ENCODE assay signal across 23 cellular contexts in the genomic region with DNA sequence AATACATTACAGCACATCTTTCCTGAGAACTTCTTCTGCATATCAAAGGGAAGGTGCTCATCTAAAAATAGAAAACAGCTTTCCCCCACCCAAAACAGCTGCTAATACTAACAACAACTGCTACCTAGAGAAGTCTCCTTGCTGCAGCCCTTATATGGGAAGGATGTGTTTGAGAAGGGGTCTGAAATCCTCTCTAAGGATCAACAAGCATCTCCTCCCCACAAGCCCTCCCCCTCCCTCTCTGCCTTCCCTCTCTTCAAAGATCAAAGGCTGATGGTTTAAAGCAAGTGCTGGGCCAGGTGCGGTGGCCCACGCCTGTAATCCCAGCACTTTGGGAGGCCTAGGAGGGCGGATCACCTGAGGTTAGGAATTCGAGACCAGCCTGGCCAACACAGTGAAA. TPM values are rescaled to one million over a fixed set of nuclear protein-coding genes. Genes with fewer than 3 reads are reported as not detected.
"Had no signal": no experiment of that assay in that cellular context is flagged by ENCODE, and none has a peak within 500 bp of the region (broad histone marks: within the 10 kb centered on the region; RNA-seq: fewer than 3 reads in every experiment).

No MANE protein-coding gene starts in this region.

- H3K27me3 ChIP-seq: heart right ventricle, left lung had no signal

- H3K4me3 ChIP-seq: heart right ventricle, left lung, lung, thoracic aorta had no signal

- H3K9me3 Mint-ChIP-seq: activated CD4-positive, alpha-beta T cell treated with anti-CD3 and anti-CD28 coated beads, Interleukin-2, amount 10 ng/mL, durations not matched to agents 24 days and 14 days; activated CD8-positive, alpha-beta T cell treated with anti-CD3 and anti-CD28 coated beads for 36 hours; activated naive CD4-positive, alpha-beta T cell treated with anti-CD3 and anti-CD28 coated beads, Interleukin-2, amount 50 U/mL, for 24 hours; brain; naive thymus-derived CD4-positive, alpha-beta T cell; neural crest cell; type B pancreatic cell had no signal

- H3K27ac Mint-ChIP-seq: activated CD4-positive, alpha-beta T cell treated with anti-CD3 and anti-CD28 coated beads, Interleukin-2, amount 10 ng/mL, durations not matched to agents 24 days and 14 days; activated CD8-positive, alpha-beta T cell treated with anti-CD3 and anti-CD28 coated beads for 36 hours; activated naive CD4-positive, alpha-beta T cell treated with anti-CD3 and anti-CD28 coated beads, Interleukin-2, amount 50 U/mL, for 24 hours; naive thymus-derived CD4-positive, alpha-beta T cell; T-helper 17 cell; type B pancreatic cell had no signal

- H3K27ac ChIP-seq: heart right ventricle, left lung, thoracic aorta had no signal

- H3K4me1 ChIP-seq: left lung had no signal

- H3K27me3 Mint-ChIP-seq: brain had no signal

- H3K36me3 ChIP-seq: heart right ventricle, left lung, thoracic aorta had no signal

- ATAC-seq: activated CD4-positive, CD25-positive, alpha-beta regulatory T cell treated with anti-CD3 and anti-CD28 coated beads, Interleukin-2, amount 50 U/mL, for 24 hours; activated CD8-positive, alpha-beta T cell treated with anti-CD3 and anti-CD28 coated beads for 36 hours; heart right ventricle; left lung; naive thymus-derived CD4-positive, alpha-beta T cell; sciatic nerve; T-helper 17 cell had no signal

- H3K4me1 Mint-ChIP-seq: activated naive CD4-positive, alpha-beta T cell treated with anti-CD3 and anti-CD28 coated beads, Interleukin-2, amount 50 U/mL, for 24 hours; neural crest cell had no signal

- DNase-seq: activated CD4-positive, alpha-beta T cell treated with anti-CD3 and anti-CD28 coated beads, Interleukin-2, amount 10 ng/mL, durations not matched to agents 24 days and 14 days; activated CD8-positive, alpha-beta T cell treated with anti-CD3 and anti-CD28 coated beads for 36 hours; activated gamma-delta T cell treated with Interleukin-2 at 50 U/mL for 16 hours; activated T-cell treated with anti-CD3 and anti-CD28 coated beads, Interleukin-2, amount 50 U/mL, for 1 hour; aorta; effector CD4-positive, alpha-beta T cell; erythroblast; foreskin fibroblast; heart right ventricle; kidney glomerular epithelial cell; left lung; naive thymus-derived CD4-positive, alpha-beta T cell; stimulated activated CD4-positive, alpha-beta T cell treated with anti-CD3 and anti-CD28 coated beads, Interleukin-2, amount 100 ng/mL, for 48 hours; stimulated activated naive CD4-positive, alpha-beta T cell; T-helper 17 cell had no signal

- H3K4me3 Mint-ChIP-seq: activated CD4-positive, alpha-beta T cell treated with anti-CD3 and anti-CD28 coated beads, Interleukin-2, amount 10 ng/mL, durations not matched to agents 24 days and 14 days; activated CD8-positive, alpha-beta T cell treated with anti-CD3 and anti-CD28 coated beads for 36 hours; activated naive CD4-positive, alpha-beta T cell treated with anti-CD3 and anti-CD28 coated beads, Interleukin-2, amount 50 U/mL, for 24 hours; naive thymus-derived CD4-positive, alpha-beta T cell; neural crest cell; T-helper 17 cell; type B pancreatic cell had no signal

- H3K36me3 Mint-ChIP-seq: activated naive CD4-positive, alpha-beta T cell treated with anti-CD3 and anti-CD28 coated beads, Interleukin-2, amount 50 U/mL, for 24 hours; brain; type B pancreatic cell had no signal

- H3K9me3 ChIP-seq: heart right ventricle, left lung, thoracic aorta had no signal

RNA-seq across cellular contexts. Expression of a gene that starts 33.5 kb away (rescaled TPM):
- total RNA-seq: activated CD4-positive, alpha-beta T cell treated with anti-CD3 and anti-CD28 coated beads, Interleukin-2, amount 10 ng/mL, durations not matched to agents 24 days and 14 days; activated CD8-positive, alpha-beta T cell treated with anti-CD3 and anti-CD28 coated beads for 36 hours had no signal
- polyA plus RNA-seq: naive thymus-derived CD4-positive, alpha-beta T cell had no signal
